ENCODE assay signal across 8 cellular contexts in the genomic region with DNA sequence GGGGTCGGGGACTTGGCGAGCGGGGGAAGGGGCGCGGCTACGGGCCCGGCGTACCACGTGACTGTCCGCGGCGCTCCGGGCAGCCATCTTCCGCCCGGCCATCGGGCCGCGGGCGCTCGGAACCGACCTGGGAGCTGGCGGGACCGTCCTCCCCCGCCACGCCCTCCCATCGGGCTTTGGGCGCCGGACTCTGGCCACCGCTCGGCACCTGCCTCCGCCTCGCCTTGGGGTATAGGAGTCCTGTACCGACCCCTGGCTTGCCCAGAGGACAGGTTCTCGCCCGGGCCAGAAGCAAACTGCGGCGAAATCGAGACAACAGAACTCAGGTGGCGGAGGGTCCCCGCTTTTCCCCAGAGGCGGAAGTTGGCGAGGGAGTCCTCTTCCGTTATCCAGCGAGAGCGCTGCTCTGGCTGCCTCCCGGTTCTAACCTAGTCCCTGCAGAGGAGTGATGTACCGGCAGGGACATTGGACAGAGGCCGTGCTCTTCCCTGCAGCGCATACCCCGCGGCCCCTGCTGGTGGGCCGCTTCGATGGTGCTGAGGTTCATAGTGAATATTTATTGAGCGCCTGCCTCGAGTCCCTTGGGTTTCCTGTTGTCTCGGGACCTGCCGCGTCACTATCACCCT. TPM values are rescaled to one million over a fixed set of nuclear protein-coding genes. Genes with fewer than 3 reads are reported as not detected.
DNase-seq lines count a peak whose midpoint lies in the region; ATAC-seq, FAIRE-seq and TF ChIP-seq lines count a peak whose summit lies in the region.

No MANE protein-coding gene starts in this region.

- H3K27ac Mint-ChIP-seq in CD4-positive, alpha-beta memory T cell = peak overlapping the region; percentile 90 to 99 (median 98)

- H2AK5ac ChIP-seq in H1 (ENCODE audit: low read depth, low read length) (no peak overlapping the region), mesendoderm (ENCODE audit: low read length) (no peak overlapping the region)

- H2BK12ac ChIP-seq in H1 (ENCODE audit: low read depth, low read length) = peak overlapping the region; percentile 91; the same call in 1 of the 2 replicates

- intact Hi-C loops in CD4-positive, alpha-beta memory T cell (cut with micrococcal nuclease) = loop anchor here (1.0 to 10.0 kb wide), 6 partner anchors 11 to 1088 kb away; a partner anchor contains a TSS

- peak; percentile 79 for TF ChIP-seq POLR2A in GM19099 (IDR thresholded peaks at IDR 0.05; ENCODE audit: extremely low read depth, insufficient read length, low read depth)
- peak in 1 of 2 experiments; percentile 87; a peak in 1 of 3 replicates for TF ChIP-seq POLR2A in H1 (IDR thresholded peaks at IDR 0.05; ENCODE audit: control extremely low read depth in 1 of 2, low read depth in 2 of 2, low read length in 2 of 2)

- POLR2A ChIA-PET in CD4-positive, alpha-beta memory T cell (lab: Charles Lee; ENCODE audit: partially characterized antibody) = interaction anchor here (0.6 to 6.6 kb wide), 26 partner anchors 8 to 1454 kb away, joined by 3 to 84 read pairs (median 4); a partner anchor contains a TSS
- POLR2A ChIA-PET in H1 (lab: Charles Lee; ENCODE audit: partially characterized antibody) = interaction anchor here (0.6 to 2.5 kb wide), 16 partner anchors 11 to 1074 kb away, joined by 3 to 21 read pairs (median 4); no protein-coding TSS in a partner anchor

- peak in 2 of 3 experiments; percentile 9 to 39; a peak in 3 of 4 replicates for TF ChIP-seq CTCF in H1 (IDR thresholded peaks at IDR 0.05; ENCODE audit: control extremely low read depth in 1 of 3, insufficient read depth in 1 of 3, low read depth in 1 of 3, low read length in 3 of 3)

- H3K36me3 ChIP-seq in CD4-positive, alpha-beta memory T cell (ENCODE audit: insufficient read depth, low read length) = no peaks in the 10 kb centered on the region
- H3K36me3 ChIP-seq in H1 (ENCODE audit: control insufficient read depth in 2 of 4, insufficient read depth in 4 of 4, low read length in 3 of 4) (no peaks in the 10 kb centered on the region), mesendoderm (ENCODE audit: control insufficient read depth, insufficient read depth, low read length) (no peaks in the 10 kb centered on the region)

- H3K27me3 Mint-ChIP-seq in CD4-positive, alpha-beta memory T cell = no peaks in the 10 kb centered on the region

- peak overlapping the region; percentile 97; the same call in 1 of the 2 replicates for H2BK15ac ChIP-seq in H1 (ENCODE audit: low read length)
- no peak overlapping the region for H2BK15ac ChIP-seq in mesendoderm (replicated peaks; ENCODE audit: low read depth)

- H3K56ac ChIP-seq in H1 (replicated peaks; ENCODE audit: insufficient read length, low read depth, low read length) (peak overlapping the region; percentile 93), mesendoderm (ENCODE audit: low read length) (peak overlapping the region; percentile 98)

- H3K79me2 ChIP-seq in H1 (ENCODE audit: control insufficient read depth in 1 of 2, insufficient read depth in 2 of 2, low read length in 2 of 2) (peaks cover 0 to 28% of the 10 kb centered on the region in 2 experiments; a peak in 2 of 4 replicates), mesendoderm (ENCODE audit: control insufficient read depth, insufficient read depth, low read length) (no peaks in the 10 kb centered on the region)

- H2BK5ac ChIP-seq in H1 (ENCODE audit: low read depth, low read length) (peak overlapping the region; percentile 96), mesendoderm (ENCODE audit: low read length) (peak overlapping the region; percentile 94)

- peaks cover 14 to 42% (median 22%) of the 10 kb centered on the region in 4 donors for H3K4me1 Mint-ChIP-seq in CD4-positive, alpha-beta memory T cell

- H2BK20ac ChIP-seq in H1 (ENCODE audit: low read length) = peak overlapping the region; percentile 23; the same call in 1 of the 2 replicates

- H3K23ac ChIP-seq in H1 (ENCODE audit: insufficient read length) (no peak overlapping the region), mesendoderm (ENCODE audit: low read length) (no peak overlapping the region)

- H3K4ac ChIP-seq in H1 (replicated peaks; ENCODE audit: insufficient read length, low read depth, low read length) (peak overlapping the region; percentile 87), mesendoderm (ENCODE audit: low read depth, low read length) (peak overlapping the region; percentile 70)

- DNase-seq in CD4-positive, alpha-beta memory T cell = peak; percentile 61 to 80 (median 65)
- peak; percentile 35 for DNase-seq in NCI-H748 treated with DMSO at 0.1 percent for 48 hours (lab: John Stamatoyannopoulos, UW)
- peak; percentile 21 to 60 (median 40) for DNase-seq in activated CD8-positive, alpha-beta memory T cell treated with anti-CD3 and anti-CD28 coated beads for 48 hours (ENCODE audit: low read depth in 2 of 3, low spot score in 2 of 3)
- peak in 1 of 2 experiments; percentile 36 for DNase-seq in H1 (ENCODE audit: low read depth in 1 of 2, low spot score in 2 of 2)
- DNase-seq in mesendoderm = peak; percentile 93
- DNase-seq in stimulated activated CD8-positive, alpha-beta memory T cell treated with anti-CD3 and anti-CD28 coated beads, Interleukin-4, amount 100 ng/mL, for 1 hour (ENCODE audit: low read depth in 2 of 2, low spot score in 1 of 2) = peak; percentile 25 to 26

- no peaks in the 10 kb centered on the region for H3K9me3 ChIP-seq in CD4-positive, alpha-beta memory T cell (ENCODE audit: control insufficient read depth in 1 of 2, low read length in 2 of 2)
- no peaks in the 10 kb centered on the region for H3K9me3 ChIP-seq in H1 (ENCODE audit: insufficient read depth in 2 of 2, low read depth in 1 of 2, low read length in 1 of 2)

- no peak for TF ChIP-seq EP300 in H1 (IDR thresholded peaks at IDR 0.05; ENCODE audit: borderline replicate concordance in 1 of 2, low read depth in 2 of 2, low read length in 2 of 2)

- H4K5ac ChIP-seq in H1 (ENCODE audit: insufficient read length, low read depth, low read length) (peak overlapping the region; percentile 98), mesendoderm (ENCODE audit: low read length) (no peak overlapping the region)

- ATAC-seq in HG03280 (IDR thresholded peaks at IDR 0.05; ENCODE audit: unreplicated experiment) = peak; percentile 48

- peak overlapping the region; percentile 68 to 97 for H3K4me3 ChIP-seq in CD4-positive, alpha-beta memory T cell (ENCODE audit: low read length in 2 of 2)
- H3K4me3 ChIP-seq in H1 (ENCODE audit: extremely low read depth in 1 of 4, insufficient read depth in 2 of 4, low read depth in 3 of 4, low read length in 4 of 4) = peak overlapping the region; percentile 65 to 88 (median 76)
- H3K4me3 ChIP-seq in mesendoderm (ENCODE audit: low read length) = peak overlapping the region; percentile 46

- no peaks in the 10 kb centered on the region; the same call in 1 of the 2 replicates for H3K79me1 ChIP-seq in H1 (ENCODE audit: low read depth, low read length)
- no peaks in the 10 kb centered on the region for H3K79me1 ChIP-seq in mesendoderm (ENCODE audit: low read length)

- peak overlapping the region; percentile 93 to 98 (median 96) for H3K4me3 Mint-ChIP-seq in CD4-positive, alpha-beta memory T cell

- 1% methylated on average over 24 of the region's 58 CpGs; no CpG with 5 or more reads in 1 of the 2 experiments for WGBS in H1 (ENCODE audit: extremely low coverage in 1 of 2, insufficient coverage in 1 of 2, insufficient read length in 1 of 2, insufficient replicate concordance in 2 of 2, low coverage in 1 of 2, low lambda C conversion rate in 2 of 2, missing lambda C conversion rate in 1 of 2), 2 experiments
- no CpG with 5 or more reads among the region's 58 CpGs for WGBS in mesendoderm (ENCODE audit: extremely low coverage, insufficient coverage, low lambda C conversion rate)

- H3K4me2 ChIP-seq in H1 (ENCODE audit: insufficient read depth in 1 of 2, low read depth in 2 of 2, low read length in 2 of 2) (peak overlapping the region; percentile 88 to 100), mesendoderm (ENCODE audit: low read length) (peak overlapping the region; percentile 65)

- TF ChIP-seq RAD21 in H1 (IDR thresholded peaks at IDR 0.05 in 1 of 2, conservative IDR thresholded peaks at IDR 0.05 in 1 of 2; ENCODE audit: low read depth in 2 of 2, low read length in 2 of 2) = peak; percentile 12 to 29; a peak in 1 of 4 replicates

- H3K36me3 Mint-ChIP-seq in CD4-positive, alpha-beta memory T cell = peaks cover under 1 to 26% of the 10 kb centered on the region in 2 donors

- H2BK120ac ChIP-seq in H1 (replicated peaks; ENCODE audit: low read depth, low read length) (peak overlapping the region; percentile 50), mesendoderm (ENCODE audit: low read depth, low read length) (no peak overlapping the region)

- peak overlapping the region; percentile 99 for H3K27ac ChIP-seq in CD4-positive, alpha-beta memory T cell (ENCODE audit: low read depth, low read length)
- H3K27ac ChIP-seq in H1 (ENCODE audit: low read depth, low read length) = peak overlapping the region; percentile 97
- peak overlapping the region; percentile 95 for H3K27ac ChIP-seq in mesendoderm (ENCODE audit: low read depth, low read length)

- H3K18ac ChIP-seq in H1 (ENCODE audit: extremely low read depth, low read length) (peak overlapping the region; percentile 98), mesendoderm (ENCODE audit: low read length) (peak overlapping the region; percentile 89)

- H3K27me3 ChIP-seq in CD4-positive, alpha-beta memory T cell (ENCODE audit: insufficient read depth, low read length) = no peaks in the 10 kb centered on the region
- H3K27me3 ChIP-seq in H1 (replicated peaks in 1 of 4; ENCODE audit: control insufficient read depth in 3 of 4, extremely low read depth in 1 of 4, insufficient read depth in 3 of 4, low read length in 3 of 4) (no peaks in the 10 kb centered on the region; a peak in 1 of 7 replicates), mesendoderm (ENCODE audit: insufficient read depth, low read length, poor library complexity) (no peaks in the 10 kb centered on the region)

- H3K9me3 Mint-ChIP-seq in CD4-positive, alpha-beta memory T cell = peaks cover 0 to 4% (median 0%) of the 10 kb centered on the region in 8 donors

- H4K20me1 ChIP-seq in H1 (replicated peaks in 1 of 2; ENCODE audit: control insufficient read depth in 1 of 2, insufficient read depth in 2 of 2, low read length in 2 of 2) = peaks cover 2 to 10% of the 10 kb centered on the region in 2 experiments

- H2AFZ ChIP-seq in H1 (ENCODE audit: low read length) = no peak overlapping the region; the same call in 1 of the 2 replicates

- peak overlapping the region; percentile 97 for H4K91ac ChIP-seq in H1 (replicated peaks; ENCODE audit: insufficient read length, low read length)

- peaks cover 17% of the 10 kb centered on the region for H3K23me2 ChIP-seq in H1 (ENCODE audit: low read depth, low read length)

- H3K4me1 ChIP-seq in CD4-positive, alpha-beta memory T cell (ENCODE audit: insufficient read depth, low read length) = peaks cover 27% of the 10 kb centered on the region
- H3K4me1 ChIP-seq in H1 (replicated peaks in 1 of 4; ENCODE audit: control insufficient read depth in 3 of 4, insufficient read depth in 4 of 4, low read length in 3 of 4) (peaks cover 6 to 26% (median 15%) of the 10 kb centered on the region in 4 experiments), mesendoderm (ENCODE audit: control insufficient read depth, low read depth, low read length) (no peaks in the 10 kb centered on the region)

- CTCF ChIA-PET in CD4-positive, alpha-beta memory T cell (lab: Charles Lee; ENCODE audit: partially characterized antibody) = interaction anchor here (0.7 to 5.5 kb wide), 6 partner anchors 11 to 257 kb away, joined by 3 to 30 read pairs (median 3); no protein-coding TSS in a partner anchor
- CTCF ChIA-PET in H1 (lab: Charles Lee; ENCODE audit: partially characterized antibody) = interaction anchor here (0.6 to 1.4 kb wide), 4 partner anchors 11 to 63 kb away, joined by 3 to 4 read pairs (median 3); no protein-coding TSS in a partner anchor

- no peak for FAIRE-seq in H1 (lab: Jason Lieb, UNC)

- H3K14ac ChIP-seq in H1 (ENCODE audit: insufficient read length) = no peak overlapping the region

- H4K8ac ChIP-seq in H1 (ENCODE audit: extremely low read depth, insufficient read depth, low read length) (peak overlapping the region; percentile 99), mesendoderm (ENCODE audit: low read depth, low read length) (no peak overlapping the region)

- H3K9ac ChIP-seq in H1 (replicated peaks in 1 of 4; ENCODE audit: extremely low read depth in 1 of 4, low read depth in 3 of 4, low read length in 3 of 4) (peak overlapping the region; percentile 91 to 94 (median 92)), mesendoderm (ENCODE audit: low read length) (peak overlapping the region; percentile 93)

RNA-seq across cellular contexts. Expression of a gene that starts 1.2 kb away (rescaled TPM):
- total RNA-seq in CD4-positive, alpha-beta memory T cell = 10 to 100 TPM; 28.8 to 33.0 TPM
- polyA plus RNA-seq in CD4-positive, alpha-beta memory T cell = 10 to 100 TPM in 1 of 2 donors, 1 to 10 TPM in 1; 10.0 to 11.7 TPM
- 12.7 and 15.6 TPM in 2 replicates for total RNA-seq in H1 (2021; fragmentation: NEBNext Ultra II Directional; extraction: Animal tissue kit (Norgen Biotek cat#: 25700))
- 4.8 and 6.0 TPM in 2 replicates for polyA plus RNA-seq in H1 (2011; rRNA removed)
- polyA plus RNA-seq in H1 (2011; cell fraction: cytosol; rRNA removed) = 6.7 TPM
- 12.3 TPM for polyA plus RNA-seq in H1 (2011; cell fraction: nucleus; rRNA removed)
- 9.0 to 10.5 TPM (median 10.5 TPM) in 4 replicates for polyA plus RNA-seq in H1 (2012, experiment 1 of 2)
- polyA plus RNA-seq in H1 (2012, experiment 2 of 2) = 1.3 TPM
- polyA plus RNA-seq in H1 (2013, experiment 1 of 2) = 8.1 TPM
- polyA plus RNA-seq in H1 (2013, experiment 2 of 2) = 8.7 TPM
- polyA minus RNA-seq in H1 (2011; rRNA and poly(A)+ RNA removed) = 14.5 and 14.8 TPM in 2 replicates
- 14.5 TPM for polyA minus RNA-seq in H1 (2011; cell fraction: cytosol; rRNA and poly(A)+ RNA removed)
- polyA minus RNA-seq in H1 (2011; cell fraction: nucleus; rRNA and poly(A)+ RNA removed) = 58.9 TPM
- polyA plus RNA-seq in mesendoderm (2013, experiment 1 of 2) = 13.6 TPM
- polyA plus RNA-seq in mesendoderm (2013, experiment 2 of 2) = 13.0 TPM
